Comparison of ENCODE assay signal across 12 cellular contexts in the genomic region with DNA sequence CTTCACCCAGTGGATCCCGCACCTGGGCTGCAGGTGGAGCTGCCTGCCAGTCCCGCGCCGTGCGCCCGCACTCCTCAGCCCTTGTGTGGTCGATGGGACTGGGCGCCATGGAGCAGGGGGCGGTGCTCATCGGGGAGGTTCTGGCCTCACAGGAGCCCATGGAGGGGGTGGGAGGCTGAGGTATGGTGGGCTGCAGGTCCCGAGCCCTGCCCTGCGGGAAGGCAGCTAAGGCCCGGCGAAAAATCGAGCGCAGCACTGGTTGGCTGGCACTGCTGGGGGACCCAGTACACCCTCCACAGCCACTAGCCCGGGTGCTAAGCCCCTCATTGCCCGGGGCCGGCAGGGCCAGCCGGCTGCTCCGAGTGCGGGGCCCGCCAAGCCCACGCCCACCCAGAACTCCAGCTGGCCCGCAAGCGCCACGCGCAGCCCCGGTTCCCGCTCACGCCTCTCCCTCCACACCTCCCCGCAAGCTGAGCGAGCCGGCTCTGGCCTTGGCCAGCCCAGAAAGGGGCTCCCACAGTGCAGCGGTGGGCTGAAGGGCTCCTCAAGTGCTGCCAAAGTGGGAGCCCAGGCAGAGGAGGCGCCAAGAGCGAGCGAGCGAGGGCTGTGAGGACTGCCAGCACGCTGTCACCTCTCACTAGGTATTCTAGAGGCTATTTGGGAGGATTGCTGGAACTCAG. TPM values are rescaled to one million over a fixed set of nuclear protein-coding genes. Genes with fewer than 3 reads are reported as not detected.
"Had no signal": no experiment of that assay in that cellular context is flagged by ENCODE, and none has a peak within 500 bp of the region (broad histone marks: within the 10 kb centered on the region; RNA-seq: fewer than 3 reads in every experiment).

No MANE protein-coding gene starts in this region.

RNA-seq across cellular contexts. Expression of a gene that starts 32.8 kb away (rescaled TPM):
- total RNA-seq: activated CD4-positive, alpha-beta memory T cell treated with anti-CD3 and anti-CD28 coated beads for 36 hours; activated CD4-positive, alpha-beta memory T cell treated with anti-CD3 and anti-CD28 coated beads, Interleukin-2, amount 10 ng/mL, durations not matched to agents 7 days and 5 days; activated CD4-positive, alpha-beta T cell treated with anti-CD3 and anti-CD28 coated beads for 36 hours; activated CD4-positive, alpha-beta T cell treated with anti-CD3 and anti-CD28 coated beads, Interleukin-2, amount 10 ng/mL, durations not matched to agents 24 days and 14 days; activated CD4-positive, alpha-beta T cell treated with anti-CD3 and anti-CD28 coated beads, Interleukin-2, amount 10 ng/mL, durations not matched to agents 7 days and 5 days; activated CD8-positive, alpha-beta memory T cell treated with anti-CD3 and anti-CD28 coated beads for 36 hours; activated CD8-positive, alpha-beta memory T cell treated with anti-CD3 and anti-CD28 coated beads, Interleukin-2, amount 10 ng/mL, durations not matched to agents 7 days and 5 days; activated CD8-positive, alpha-beta T cell treated with anti-CD3 and anti-CD28 coated beads for 36 hours; activated CD8-positive, alpha-beta T cell treated with anti-CD3 and anti-CD28 coated beads, Interleukin-2, amount 10 ng/mL, durations not matched to agents 7 days and 5 days; T-helper 1 cell treated with Interleukin-12 subunit alpha and Interleukin-12 subunit beta and Interleukin-4 antibody, amounts not matched to agents 30 ng/mL and 1 ng/mL, for 36 hours; T-helper 17 cell; T-helper 2 cell treated with Interferon-gamma antibody and Interleukin-4, amounts not matched to agents 100 ng/mL and 5 ng/mL, for 36 hours had no signal
